14 cellular contexts compared by ENCODE assay signal in genomic region chr6:166582258-166582657, GRCh38. TPM values are rescaled to one million over a fixed set of nuclear protein-coding genes. Genes with fewer than 3 reads are reported as not detected.
"Had no signal": no experiment of that assay in that cellular context is flagged by ENCODE, and none has a peak within 500 bp of the region (broad histone marks: within the 10 kb centered on the region; RNA-seq: fewer than 3 reads in every experiment).

No MANE protein-coding gene starts in this region.

- H3K4me3 ChIP-seq: gastrocnemius medialis, heart right ventricle, lower lobe of right lung, ovary, right lobe of liver, testis, upper lobe of left lung had no signal

- DNase-seq: activated CD4-positive, alpha-beta T cell treated with anti-CD3 and anti-CD28 coated beads, Interleukin-2, amount 50 U/mL, for 4 hours; activated CD4-positive, CD25-positive, alpha-beta regulatory T cell treated with anti-CD3 and anti-CD28 coated beads, Interleukin-2, amount 50 U/mL, for 72 hours; activated naive CD4-positive, alpha-beta T cell treated with anti-CD3 and anti-CD28 coated beads, Interleukin-2, amount 10 ng/mL, durations not matched to agents 7 days and 5 days; activated T-cell treated with anti-CD3 and anti-CD28 coated beads for 4 hours; gastrocnemius medialis; heart right ventricle; lower lobe of right lung; ovary; right lobe of liver; stimulated activated CD4-positive, alpha-beta T cell treated with anti-CD3 and anti-CD28 coated beads, Interleukin-1b, Interleukin-23, amount 100 ng/mL, for 48 hours; stimulated activated naive CD8-positive, alpha-beta T cell treated with anti-CD3 and anti-CD28 coated beads, Interleukin-15, amount 100 ng/mL, for 72 hours; testis; upper lobe of left lung had no signal

- H3K9me3 ChIP-seq: gastrocnemius medialis, heart right ventricle, lower lobe of right lung, ovary, right lobe of liver, testis, upper lobe of left lung had no signal

- H3K27ac ChIP-seq: gastrocnemius medialis, heart right ventricle, lower lobe of right lung, ovary, right lobe of liver, testis, upper lobe of left lung had no signal

- H3K27me3 ChIP-seq: gastrocnemius medialis, heart right ventricle, ovary, right lobe of liver, testis, upper lobe of left lung had no signal

- H3K4me1 ChIP-seq: right lobe of liver, testis had no signal

- H3K36me3 ChIP-seq: gastrocnemius medialis, lower lobe of right lung, ovary, right lobe of liver had no signal

RNA-seq across cellular contexts. Expression of gene RAMACL, which starts 4.2 kb away (rescaled TPM):
- total RNA-seq: activated T-helper 2 cell treated with anti-CD3 and anti-CD28 coated beads, Interferon-gamma antibody, Interleukin-2, Interleukin-4, amounts not matched to agents 10 μg/mL and 5 μg/mL and 100 μg/mL, durations not matched to agents 14 hours and 24 hours and 36 hours had no signal
